Comparison of ENCODE assay signal across 8 cellular contexts in genomic region chr20:1266167-1266973, GRCh38. TPM values are rescaled to one million over a fixed set of nuclear protein-coding genes. Genes with fewer than 3 reads are reported as not detected.
DNase-seq lines count a peak whose midpoint lies in the region; ATAC-seq and TF ChIP-seq lines count a peak whose summit lies in the region.

SNPH (plus strand) TSS chr20:1266294; CDS start chr20:1296240, 29,946 bp downstream.

- POLR2A ChIA-PET in GM10248 (lab: Yijun Ruan, JAX) (interaction anchor here (0.6 kb wide), 1 partner anchor 63 kb away, joined by 3 read pairs; no protein-coding TSS in a partner anchor), RWPE1 (lab: Yijun Ruan, JAX; ENCODE audit: low non-redundant PET) (no interaction called here)

- no peaks in the 10 kb centered on the region for H3F3A ChIP-seq in neural cell (ENCODE audit: insufficient read depth, low read length, poor library complexity, severe bottlenecking)

- no peak for TF ChIP-seq EP300 in neural cell (conservative IDR thresholded peaks at IDR 0.05; ENCODE audit: poor library complexity, severe bottlenecking)

- no peaks in the 10 kb centered on the region for H3K36me3 ChIP-seq in neural cell (ENCODE audit: insufficient read depth, low read length)

- DNase-seq in GM10248 (ENCODE audit: extremely low spot score), result peak; percentile 74
- peak; percentile 75 for DNase-seq in RWPE1 (ENCODE audit: low spot score)
- DNase-seq in activated gamma-delta T cell treated with anti-CD3 and anti-CD28 coated beads, Interleukin-2, amount 50 U/mL, for 16 hours (ENCODE audit: low read depth), result peak; percentile 50
- peak; percentile 5 to 61 for DNase-seq in foreskin keratinocyte
- DNase-seq in stimulated activated naive CD8-positive, alpha-beta T cell treated with anti-CD3 and anti-CD28 coated beads, Interleukin-15, Interleukin-2, amounts not matched to agents 100 U/mL and 50 U/mL, for 24 hours, result peak; percentile 75

- H3K27ac ChIP-seq in RWPE1 (peak within 1 kb of the TSS; percentile 42), foreskin keratinocyte (peak within 1 kb of the TSS; percentile 69), neural cell (ENCODE audit: low read length) (peak within 1 kb of the TSS; percentile 59)

- peak within 1 kb of the TSS; percentile 62 for H3K4me2 ChIP-seq in neural cell (ENCODE audit: low read length)

- no peaks in the 10 kb centered on the region for H3K79me2 ChIP-seq in neural cell (replicated peaks; ENCODE audit: insufficient read depth, low read length)

- no peak for TF ChIP-seq RAD21 in neural cell (conservative IDR thresholded peaks at IDR 0.05)

- H3K27me3 ChIP-seq in foreskin keratinocyte, result no peaks in the 10 kb centered on the region
- H3K27me3 ChIP-seq in neural cell (ENCODE audit: insufficient read depth, low read depth, low read length), result no peaks in the 10 kb centered on the region

- no peaks in the 10 kb centered on the region for H3K9me2 ChIP-seq in neural cell (ENCODE audit: insufficient read depth, low read length)

- peak within 1 kb of the TSS; percentile 85 for H3K9ac ChIP-seq in neural cell (ENCODE audit: low read length)

- no peaks in the 10 kb centered on the region for H4K20me1 ChIP-seq in neural cell (ENCODE audit: insufficient read depth)

- ATAC-seq in HG03442 (IDR thresholded peaks at IDR 0.05; ENCODE audit: unreplicated experiment) (peak; percentile 55), foreskin keratinocyte (peak; percentile 81), GM19328 (IDR thresholded peaks at IDR 0.05; ENCODE audit: unreplicated experiment) (no peak)
- ATAC-seq in stimulated activated naive CD8-positive, alpha-beta T cell treated with anti-CD3 and anti-CD28 coated beads, Interleukin-15, Interleukin-2, amounts not matched to agents 100 U/mL and 50 U/mL, for 24 hours, result peak; percentile 90

- H3K4me3 ChIP-seq in neural cell (ENCODE audit: low read length), result peak within 1 kb of the TSS; percentile 93

- no peaks in the 10 kb centered on the region for H3K9me3 ChIP-seq in neural cell (ENCODE audit: low read length)

- no peak for TF ChIP-seq CTCF in GM10248 (IDR thresholded peaks at IDR 0.05; ENCODE audit: control extremely low read depth, extremely low read depth, low read depth, missing control alignments)
- TF ChIP-seq CTCF in RWPE1 (conservative IDR thresholded peaks at IDR 0.05; ENCODE audit: low read depth), result no peak
- no peak for TF ChIP-seq CTCF in foreskin keratinocyte (conservative IDR thresholded peaks at IDR 0.05)
- TF ChIP-seq CTCF in neural cell (IDR thresholded peaks at IDR 0.05; ENCODE audit: poor library complexity, severe bottlenecking), result no peak

- CTCF ChIA-PET in GM10248 (lab: Yijun Ruan, JAX), result interaction anchor here (1.2 to 1.5 kb wide), 3 partner anchors 10 to 19 kb away, joined by 3 to 5 read pairs (median 4); no protein-coding TSS in a partner anchor
- CTCF ChIA-PET in RWPE1 (lab: Yijun Ruan, JAX), result interaction anchor here (0.6 kb wide), 2 partner anchors 201 to 1448 kb away, joined by 3 to 4 read pairs; partner anchors contain the start of gene NSFL1C

- peak within 1 kb of the TSS; percentile 52 for H2AFZ ChIP-seq in neural cell (ENCODE audit: low read depth, low read length)

- H3K4me1 ChIP-seq in foreskin keratinocyte, result no peaks in the 10 kb centered on the region

TF ChIP-seq in neural cell, 6 proteins besides CTCF, POLR2A, EP300 and RAD21:
- TF ChIP-seq POLR2AphosphoS5 (IDR thresholded peaks at IDR 0.05) (peak; percentile 73), TAF1 (IDR thresholded peaks at IDR 0.05; ENCODE audit: low read depth) (peak; percentile 58), EZH2 (IDR thresholded peaks at IDR 0.05; ENCODE audit: borderline replicate concordance, insufficient read depth, low read length, poor library complexity, severe bottlenecking) (no peak), MXI1 (conservative IDR thresholded peaks at IDR 0.05; ENCODE audit: poor library complexity, severe bottlenecking) (no peak), REST (IDR thresholded peaks at IDR 0.05; ENCODE audit: borderline replicate concordance) (peak; percentile 40), SMC3 (conservative IDR thresholded peaks at IDR 0.05; ENCODE audit: poor library complexity) (no peak)
TF ChIP-seq in neural cell: peak in this region for 3.

RNA-seq across cellular contexts. Expression of gene SNPH, which starts in this region (rescaled TPM):
- 4.9 and 6.0 TPM in 2 replicates for total RNA-seq in foreskin keratinocyte
- polyA plus RNA-seq in foreskin keratinocyte (2.7 and 3.0 TPM in 2 replicates), neural cell (25.6 and 29.4 TPM in 2 replicates)
- polyA minus RNA-seq in neural cell, result 44.5 and 47.7 TPM in 2 replicates
